Comparison of ENCODE assay signal across 26 cellular contexts in the genomic region with DNA sequence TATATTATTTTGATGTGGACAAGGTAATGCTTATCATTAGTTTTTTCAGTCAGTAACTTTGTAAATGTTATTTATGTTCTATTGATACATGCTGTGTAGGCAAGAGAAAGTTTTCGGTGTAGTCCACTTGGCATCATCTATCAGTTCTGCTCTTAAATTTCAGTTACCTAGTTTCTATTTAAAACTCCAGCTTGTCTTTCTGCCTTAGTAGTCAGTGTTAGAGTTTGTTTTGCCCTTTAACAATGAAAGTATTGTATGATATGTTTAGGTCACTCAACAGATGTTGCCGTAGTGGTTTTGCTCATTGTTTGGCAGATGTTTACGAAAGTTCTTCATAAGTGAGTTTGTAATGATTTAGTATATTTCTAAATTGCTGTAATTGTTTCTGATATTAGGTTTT.
"Had no signal": no experiment of that assay in that cellular context is flagged by ENCODE, and none has a peak within 500 bp of the region (broad histone marks: within the 10 kb centered on the region; RNA-seq: fewer than 3 reads in every experiment).

No MANE protein-coding gene starts in this region.

- H3K36me3 Mint-ChIP-seq: natural killer cell; stimulated activated effector memory CD8-positive, alpha-beta T cell treated with anti-CD3 and anti-CD28 coated beads, Interleukin-12 subunit alpha, Interleukin-12 subunit beta, amount 100 ng/mL, for 72 hours had no signal

- H3K4me1 ChIP-seq: ascending aorta, lower lobe of right lung, right lobe of liver, suprapubic skin had no signal

- H3K4me3 ChIP-seq: ascending aorta, lower lobe of right lung, ovary, right lobe of liver, suprapubic skin, transverse colon had no signal

- H3K4me1 Mint-ChIP-seq: activated naive CD4-positive, alpha-beta T cell treated with anti-CD3 and anti-CD28 coated beads, Interleukin-2, amount 50 U/mL, for 24 hours; stimulated activated effector memory CD8-positive, alpha-beta T cell treated with anti-CD3 and anti-CD28 coated beads, Interleukin-12 subunit alpha, Interleukin-12 subunit beta, amount 100 ng/mL, for 72 hours; T-cell had no signal

- H3K9me3 ChIP-seq: ascending aorta, lower lobe of right lung, neutrophil, ovary, right lobe of liver, suprapubic skin, transverse colon had no signal

- H3K9me3 Mint-ChIP-seq: activated naive CD4-positive, alpha-beta T cell treated with anti-CD3 and anti-CD28 coated beads, Interleukin-2, amount 50 U/mL, for 24 hours; natural killer cell; stimulated activated effector memory CD8-positive, alpha-beta T cell treated with anti-CD3 and anti-CD28 coated beads, Interleukin-12 subunit alpha, Interleukin-12 subunit beta, amount 100 ng/mL, for 72 hours; T-cell; T-helper 2 cell treated with Interferon-gamma antibody and Interleukin-4, amounts not matched to agents 5 μg/mL and 100 μg/mL, for 36 hours had no signal

- H3K27me3 ChIP-seq: ascending aorta, brain microvascular endothelial cell, neutrophil, ovary, right lobe of liver, suprapubic skin, transverse colon had no signal

- ATAC-seq: activated CD8-positive, alpha-beta T cell treated with anti-CD3 and anti-CD28 coated beads, Interleukin-2, amount 10 ng/mL, durations not matched to agents 7 days and 5 days; left lobe of liver; lower lobe of right lung; natural killer cell; right lobe of liver; stimulated activated effector memory CD8-positive, alpha-beta T cell treated with anti-CD3 and anti-CD28 coated beads, Interleukin-12 subunit alpha, Interleukin-12 subunit beta, amount 100 ng/mL, for 72 hours; stimulated activated naive CD8-positive, alpha-beta T cell treated with anti-CD3 and anti-CD28 coated beads, Interleukin-15, amount 100 ng/mL, for 72 hours; T-cell had no signal

- H3K4me3 Mint-ChIP-seq: activated CD8-positive, alpha-beta T cell treated with anti-CD3 and anti-CD28 coated beads, Interleukin-2, amount 10 ng/mL, durations not matched to agents 7 days and 5 days; activated naive CD4-positive, alpha-beta T cell treated with anti-CD3 and anti-CD28 coated beads, Interleukin-2, amount 50 U/mL, for 24 hours; natural killer cell; stimulated activated effector memory CD8-positive, alpha-beta T cell treated with anti-CD3 and anti-CD28 coated beads, Interleukin-12 subunit alpha, Interleukin-12 subunit beta, amount 100 ng/mL, for 72 hours; stimulated activated naive CD8-positive, alpha-beta T cell treated with anti-CD3 and anti-CD28 coated beads, Interleukin-15, amount 100 ng/mL, for 72 hours; T-cell; T-helper 2 cell treated with Interferon-gamma antibody and Interleukin-4, amounts not matched to agents 5 μg/mL and 100 μg/mL, for 36 hours had no signal

- DNase-seq: activated CD4-positive, alpha-beta T cell treated with anti-CD3 and anti-CD28 coated beads for 1 hour; activated CD4-positive, alpha-beta T cell treated with anti-CD3 and anti-CD28 coated beads, Interleukin-2, amount 50 U/mL, for 1 hour; activated CD8-positive, alpha-beta T cell treated with anti-CD3 and anti-CD28 coated beads, Interleukin-2, amount 10 ng/mL, durations not matched to agents 7 days and 5 days; activated gamma-delta T cell treated with Interleukin-2 at 50 U/mL for 16 hours; brain microvascular endothelial cell; central memory CD4-positive, alpha-beta T cell; dermis blood vessel endothelial cell; effector CD8-positive, alpha-beta T cell; kidney; lower lobe of right lung; natural killer cell; ovary; right lobe of liver; small intestine; stimulated activated CD4-positive, alpha-beta T cell treated with anti-CD3 and anti-CD28 coated beads, Interleukin-2, amount 100 ng/mL, for 24 hours; stimulated activated naive CD8-positive, alpha-beta T cell treated with anti-CD3 and anti-CD28 coated beads, Interleukin-15, amount 100 ng/mL, for 72 hours; T-cell; transverse colon; WERI-Rb-1 had no signal

- H3K27me3 Mint-ChIP-seq: activated naive CD4-positive, alpha-beta T cell treated with anti-CD3 and anti-CD28 coated beads, Interleukin-2, amount 50 U/mL, for 24 hours; stimulated activated naive CD8-positive, alpha-beta T cell treated with anti-CD3 and anti-CD28 coated beads, Interleukin-15, amount 100 ng/mL, for 72 hours; T-cell had no signal

- H3K36me3 ChIP-seq: brain microvascular endothelial cell, neutrophil, ovary, right lobe of liver, transverse colon had no signal

- H3K27ac ChIP-seq: ascending aorta, brain microvascular endothelial cell, lower lobe of right lung, neutrophil, ovary, right lobe of liver, suprapubic skin, WERI-Rb-1 had no signal

- H3K27ac Mint-ChIP-seq: activated CD8-positive, alpha-beta T cell treated with anti-CD3 and anti-CD28 coated beads, Interleukin-2, amount 10 ng/mL, durations not matched to agents 7 days and 5 days; activated naive CD4-positive, alpha-beta T cell treated with anti-CD3 and anti-CD28 coated beads, Interleukin-2, amount 50 U/mL, for 24 hours; natural killer cell; stimulated activated effector memory CD8-positive, alpha-beta T cell treated with anti-CD3 and anti-CD28 coated beads, Interleukin-12 subunit alpha, Interleukin-12 subunit beta, amount 100 ng/mL, for 72 hours; stimulated activated naive CD8-positive, alpha-beta T cell treated with anti-CD3 and anti-CD28 coated beads, Interleukin-15, amount 100 ng/mL, for 72 hours; T-cell; T-helper 2 cell treated with Interferon-gamma antibody and Interleukin-4, amounts not matched to agents 5 μg/mL and 100 μg/mL, for 36 hours had no signal
